Comparison of ENCODE assay signal across 32 cellular contexts in the genomic region with DNA sequence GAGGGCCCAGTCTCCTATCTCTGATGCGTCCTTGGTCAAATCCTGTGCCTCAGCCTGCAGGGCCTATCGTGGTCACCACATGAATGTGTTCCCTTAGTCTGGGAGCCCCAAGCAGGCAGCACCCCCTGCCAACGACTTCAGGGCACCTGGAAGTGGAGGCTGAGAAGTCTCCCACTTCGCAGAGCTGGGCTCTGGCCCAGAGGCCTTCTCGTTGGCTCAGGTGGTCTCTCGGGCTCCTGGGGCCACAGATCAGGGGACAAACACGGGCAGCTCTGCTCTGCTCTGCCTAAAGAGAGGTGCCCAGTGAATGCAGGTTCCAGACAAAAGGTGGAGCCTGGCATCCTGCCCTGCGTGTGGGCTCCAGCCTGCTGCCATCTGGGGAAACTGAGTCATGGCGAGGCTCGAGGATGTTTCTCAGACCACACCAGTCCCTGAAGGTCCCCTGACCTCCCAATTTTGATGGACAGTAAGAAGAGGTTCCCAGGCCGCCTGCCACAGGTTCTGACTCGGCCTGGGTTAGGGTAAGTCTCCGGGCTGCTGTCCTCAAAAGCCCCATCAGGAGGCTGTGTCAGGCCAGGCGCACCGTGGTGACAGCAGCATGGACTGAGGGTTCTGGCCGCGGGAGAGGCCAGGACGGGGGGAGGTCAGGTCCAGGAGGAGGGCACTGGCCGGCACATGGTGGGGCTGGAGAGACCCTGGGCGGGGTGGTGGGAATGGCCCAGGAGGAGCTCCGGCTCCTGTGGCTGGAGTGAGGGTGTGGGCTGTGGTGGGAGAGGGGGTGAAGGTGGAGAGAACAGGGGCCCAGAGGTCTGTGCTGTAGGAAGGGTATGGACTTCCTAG. TPM values are rescaled to one million over a fixed set of nuclear protein-coding genes. Genes with fewer than 3 reads are reported as not detected.
"Had no signal": no experiment of that assay in that cellular context is flagged by ENCODE, and none has a peak within 500 bp of the region (broad histone marks: within the 10 kb centered on the region; RNA-seq: fewer than 3 reads in every experiment).

No MANE protein-coding gene starts in this region.

- H3K9me3 ChIP-seq: gastroesophageal sphincter, right lobe of liver, thoracic aorta, vagina had no signal

- H3K27me3 ChIP-seq: brain microvascular endothelial cell, right lobe of liver, vagina had no signal

- H3K36me3 Mint-ChIP-seq: activated naive CD8-positive, alpha-beta T cell treated with anti-CD3 and anti-CD28 coated beads for 36 hours; memory B cell; naive thymus-derived CD8-positive, alpha-beta T cell; stimulated activated effector memory CD8-positive, alpha-beta T cell treated with anti-CD3 and anti-CD28 coated beads, Interleukin-12 subunit alpha, Interleukin-12 subunit beta, amount 100 ng/mL, for 72 hours had no signal

- H3K4me1 Mint-ChIP-seq: activated CD4-positive, alpha-beta T cell treated with anti-CD3 and anti-CD28 coated beads for 36 hours; activated naive CD8-positive, alpha-beta T cell treated with anti-CD3 and anti-CD28 coated beads for 36 hours; memory B cell; neural crest cell; stimulated activated effector memory CD8-positive, alpha-beta T cell treated with anti-CD3 and anti-CD28 coated beads, Interleukin-12 subunit alpha, Interleukin-12 subunit beta, amount 100 ng/mL, for 72 hours had no signal

- H3K4me3 Mint-ChIP-seq: activated CD4-positive, alpha-beta T cell treated with anti-CD3 and anti-CD28 coated beads for 36 hours; activated CD8-positive, alpha-beta T cell treated with anti-CD3 and anti-CD28 coated beads, Interleukin-2, amount 10 ng/mL, durations not matched to agents 7 days and 5 days; activated naive CD4-positive, alpha-beta T cell treated with anti-CD3 and anti-CD28 coated beads for 36 hours; activated naive CD8-positive, alpha-beta T cell treated with anti-CD3 and anti-CD28 coated beads for 36 hours; memory B cell; naive thymus-derived CD8-positive, alpha-beta T cell; neural crest cell; stimulated activated effector memory CD8-positive, alpha-beta T cell treated with anti-CD3 and anti-CD28 coated beads, Interleukin-12 subunit alpha, Interleukin-12 subunit beta, amount 100 ng/mL, for 72 hours; stimulated activated naive CD8-positive, alpha-beta T cell treated with anti-CD3 and anti-CD28 coated beads, Interleukin-15, Interleukin-2, amounts not matched to agents 100 ng/mL and 50 ng/mL, for 24 hours; T-helper 2 cell treated with Interferon-gamma antibody and Interleukin-4, amounts not matched to agents 5 μg/mL and 100 μg/mL, for 36 hours had no signal

- H3K27ac Mint-ChIP-seq: activated CD4-positive, alpha-beta T cell treated with anti-CD3 and anti-CD28 coated beads for 36 hours; activated CD8-positive, alpha-beta T cell treated with anti-CD3 and anti-CD28 coated beads, Interleukin-2, amount 10 ng/mL, durations not matched to agents 7 days and 5 days; activated naive CD4-positive, alpha-beta T cell treated with anti-CD3 and anti-CD28 coated beads for 36 hours; activated naive CD8-positive, alpha-beta T cell treated with anti-CD3 and anti-CD28 coated beads for 36 hours; memory B cell; stimulated activated effector memory CD8-positive, alpha-beta T cell treated with anti-CD3 and anti-CD28 coated beads, Interleukin-12 subunit alpha, Interleukin-12 subunit beta, amount 100 ng/mL, for 72 hours; stimulated activated naive CD8-positive, alpha-beta T cell treated with anti-CD3 and anti-CD28 coated beads, Interleukin-15, Interleukin-2, amounts not matched to agents 100 ng/mL and 50 ng/mL, for 24 hours; T-helper 2 cell treated with Interferon-gamma antibody and Interleukin-4, amounts not matched to agents 5 μg/mL and 100 μg/mL, for 36 hours had no signal

- H3K36me3 ChIP-seq: brain microvascular endothelial cell, gastroesophageal sphincter, right lobe of liver, thoracic aorta, vagina had no signal

- H3K4me1 ChIP-seq: right lobe of liver, vagina had no signal

- H3K27ac ChIP-seq: brain microvascular endothelial cell, gastroesophageal sphincter, right lobe of liver, thoracic aorta, vagina had no signal

- ATAC-seq: activated CD4-positive, alpha-beta T cell treated with anti-CD3 and anti-CD28 coated beads for 36 hours; activated CD8-positive, alpha-beta T cell treated with anti-CD3 and anti-CD28 coated beads, Interleukin-2, amount 10 ng/mL, durations not matched to agents 7 days and 5 days; gastroesophageal sphincter; naive thymus-derived CD8-positive, alpha-beta T cell; right lobe of liver; stimulated activated effector memory CD8-positive, alpha-beta T cell treated with anti-CD3 and anti-CD28 coated beads, Interleukin-12 subunit alpha, Interleukin-12 subunit beta, amount 100 ng/mL, for 72 hours had no signal

- FAIRE-seq: astrocyte, endothelial cell of umbilical vein, keratinocyte had no signal

- H3K9me3 Mint-ChIP-seq: activated naive CD4-positive, alpha-beta T cell treated with anti-CD3 and anti-CD28 coated beads for 36 hours; activated naive CD8-positive, alpha-beta T cell treated with anti-CD3 and anti-CD28 coated beads for 36 hours; memory B cell; naive thymus-derived CD8-positive, alpha-beta T cell; neural crest cell; stimulated activated effector memory CD8-positive, alpha-beta T cell treated with anti-CD3 and anti-CD28 coated beads, Interleukin-12 subunit alpha, Interleukin-12 subunit beta, amount 100 ng/mL, for 72 hours; stimulated activated naive CD8-positive, alpha-beta T cell treated with anti-CD3 and anti-CD28 coated beads, Interleukin-15, Interleukin-2, amounts not matched to agents 100 ng/mL and 50 ng/mL, for 24 hours; T-helper 2 cell treated with Interferon-gamma antibody and Interleukin-4, amounts not matched to agents 5 μg/mL and 100 μg/mL, for 36 hours had no signal

- H3K4me3 ChIP-seq: gastroesophageal sphincter, right lobe of liver, thoracic aorta, vagina had no signal

- DNase-seq: activated CD4-positive, CD25-positive, alpha-beta regulatory T cell; activated effector memory CD4-positive, alpha-beta T cell treated with Interleukin-2 at 50 U/mL for 16 hours; amniotic stem cell; brain microvascular endothelial cell; caudate nucleus; hippocampal formation; midbrain; naive thymus-derived CD8-positive, alpha-beta T cell; stimulated activated CD4-positive, alpha-beta T cell treated with anti-CD3 and anti-CD28 coated beads, Interleukin-12 subunit alpha, Interleukin-12 subunit beta, amount 100 ng/mL, for 4 hours; stimulated activated CD4-positive, alpha-beta T cell treated with anti-CD3 and anti-CD28 coated beads, Interleukin-4, amount 100 ng/mL, for 24 hours; trophoblast cell had no signal

RNA-seq across cellular contexts. Expression of a gene that starts 1.5 kb away (rescaled TPM):
- total RNA-seq: activated CD4-positive, alpha-beta T cell treated with anti-CD3 and anti-CD28 coated beads for 36 hours; activated CD8-positive, alpha-beta T cell treated with anti-CD3 and anti-CD28 coated beads, Interleukin-2, amount 10 ng/mL, durations not matched to agents 7 days and 5 days; activated naive CD4-positive, alpha-beta T cell treated with anti-CD3 and anti-CD28 coated beads for 36 hours; activated naive CD8-positive, alpha-beta T cell treated with anti-CD3 and anti-CD28 coated beads for 36 hours; astrocyte; endothelial cell of umbilical vein; fibroblast of lung; fibroblast of villous mesenchyme; gastroesophageal sphincter; lower leg skin; naive thymus-derived CD8-positive, alpha-beta T cell; neural crest cell; omental fat pad; subcutaneous adipose tissue; thoracic aorta; vagina had no signal
- polyA plus RNA-seq: endothelial cell of umbilical vein; fibroblast of lung; keratinocyte; naive thymus-derived CD8-positive, alpha-beta T cell had no signal
